ENCODE assay signal across 18 cellular contexts in genomic region chr20:10655723-10656122, GRCh38. TPM values are rescaled to one million over a fixed set of nuclear protein-coding genes. Genes with fewer than 3 reads are reported as not detected.
A peak's percentile ranks its signal among the peaks of the same experiment; 100 is the strongest.
DNase-seq lines count a peak whose midpoint lies in the region; ATAC-seq and TF ChIP-seq lines count a peak whose summit lies in the region.
"Had no signal": no experiment of that assay in that cellular context is flagged by ENCODE, and none has a peak within 500 bp of the region (broad histone marks: within the 10 kb centered on the region; RNA-seq: fewer than 3 reads in every experiment).

No MANE protein-coding gene starts in this region.

- DNase-seq in heart right ventricle (no peak), left ventricle myocardium superior (no peak), foreskin keratinocyte (no peak), progenitor cell of endocrine pancreas (ENCODE audit: low spot score, unreplicated experiment) (no peak), type B pancreatic cell (ENCODE audit: extremely low spot score, unreplicated experiment) (no peak), HUDEP-2 (lab: John Stamatoyannopoulos, UW; ENCODE audit: unreplicated experiment in 76 of 76) (no peak)
- DNase-seq in activated CD4-positive, alpha-beta T cell treated with anti-CD3 and anti-CD28 coated beads for 4 hours: no peak
- DNase-seq: activated CD8-positive, alpha-beta memory T cell treated with anti-CD3 and anti-CD28 coated beads, Interleukin-2, amount 10 ng/mL, durations not matched to agents 7 days and 5 days; DMS153; NCI-H1930; Right ventricle myocardium superior; small intestine had no signal

- H3K27ac Mint-ChIP-seq in progenitor cell of endocrine pancreas (peak overlapping the region; percentile 86), type B pancreatic cell (peak overlapping the region; percentile 51)
- H3K27ac Mint-ChIP-seq: activated CD8-positive, alpha-beta memory T cell treated with anti-CD3 and anti-CD28 coated beads, Interleukin-2, amount 10 ng/mL, durations not matched to agents 7 days and 5 days; activated T-helper 2 cell treated with anti-CD3 and anti-CD28 coated beads, Interferon-gamma antibody, Interleukin-2, Interleukin-4, amounts not matched to agents 10 μg/mL and 5 μg/mL and 100 μg/mL, durations not matched to agents 14 hours and 24 hours and 36 hours; IgD-negative memory B cell had no signal

- H3K27me3 Mint-ChIP-seq in progenitor cell of endocrine pancreas (no peaks in the 10 kb centered on the region), type B pancreatic cell (no peaks in the 10 kb centered on the region)

- no peaks in the 10 kb centered on the region for H3K9me3 ChIP-seq in heart right ventricle
- H3K9me3 ChIP-seq: A549 had no signal

- peaks cover 70% of the 10 kb centered on the region for H3K36me3 Mint-ChIP-seq in progenitor cell of endocrine pancreas (ENCODE audit: insufficient read depth)
- H3K36me3 Mint-ChIP-seq in type B pancreatic cell: peaks cover 45% of the 10 kb centered on the region
- H3K36me3 Mint-ChIP-seq: activated CD8-positive, alpha-beta memory T cell treated with anti-CD3 and anti-CD28 coated beads, Interleukin-2, amount 10 ng/mL, durations not matched to agents 7 days and 5 days had no signal

- WGBS in heart right ventricle, 2 donors: 80 to 81% methylated on average over 9 of the region's 9 CpGs

- H3K4me3 Mint-ChIP-seq in progenitor cell of endocrine pancreas (ENCODE audit: low read depth) (peak overlapping the region; percentile 51), type B pancreatic cell (peak overlapping the region; percentile 61)
- H3K4me3 Mint-ChIP-seq: activated CD8-positive, alpha-beta memory T cell treated with anti-CD3 and anti-CD28 coated beads, Interleukin-2, amount 10 ng/mL, durations not matched to agents 7 days and 5 days had no signal

- intact Hi-C loops in heart right ventricle (cut with DNase I) (loop anchor here in 2 of 10 donors (10.0 kb wide), 2 partner anchors 181 to 619 kb away; no protein-coding TSS in a partner anchor), left ventricle myocardium superior (cut with micrococcal nuclease) (no loop called here)

- H3K9me3 Mint-ChIP-seq in progenitor cell of endocrine pancreas (ENCODE audit: low read depth) (no peaks in the 10 kb centered on the region), type B pancreatic cell (no peaks in the 10 kb centered on the region)
- H3K9me3 Mint-ChIP-seq: activated T-helper 2 cell treated with anti-CD3 and anti-CD28 coated beads, Interferon-gamma antibody, Interleukin-2, Interleukin-4, amounts not matched to agents 10 μg/mL and 5 μg/mL and 100 μg/mL, durations not matched to agents 14 hours and 24 hours and 36 hours had no signal

- ATAC-seq in heart right ventricle (no peak), left ventricle myocardium superior (no peak), foreskin keratinocyte (no peak), HG03097 (IDR thresholded peaks at IDR 0.05; ENCODE audit: low FRiP score, unreplicated experiment) (no peak)
- ATAC-seq: A549; activated CD4-positive, CD25-positive, alpha-beta regulatory T cell treated with anti-CD3 and anti-CD28 coated beads, Interleukin-2, amount 50 U/mL, for 24 hours; activated CD8-positive, alpha-beta memory T cell treated with anti-CD3 and anti-CD28 coated beads, Interleukin-2, amount 10 ng/mL, durations not matched to agents 7 days and 5 days had no signal

- no peak overlapping the region for H3K4me3 ChIP-seq in heart right ventricle
- H3K4me3 ChIP-seq: A549 had no signal

- peaks cover 19 to 100% (median 82%) of the 10 kb centered on the region in 9 donors for H3K4me1 ChIP-seq in heart right ventricle
- H3K4me1 ChIP-seq in foreskin keratinocyte: peaks cover 45% of the 10 kb centered on the region

- H3K4me1 Mint-ChIP-seq in progenitor cell of endocrine pancreas (ENCODE audit: low read depth) (peaks cover 62% of the 10 kb centered on the region), type B pancreatic cell (ENCODE audit: unreplicated experiment) (peaks cover 82% of the 10 kb centered on the region)

- TF ChIP-seq CTCF in heart right ventricle (IDR thresholded peaks at IDR 0.05) (no peak), foreskin keratinocyte (conservative IDR thresholded peaks at IDR 0.05) (no peak), progenitor cell of endocrine pancreas (IDR thresholded peaks at IDR 0.05; ENCODE audit: unreplicated experiment) (no peak), type B pancreatic cell (conservative IDR thresholded peaks at IDR 0.05) (no peak)

- peaks cover 0 to 100% (median 33%) of the 10 kb centered on the region in 9 donors for H3K36me3 ChIP-seq in heart right ventricle

- H3K27ac ChIP-seq in heart right ventricle: peak overlapping the region in 7 of 10 donors; percentile 8 to 84 (median 73)
- H3K27ac ChIP-seq in foreskin keratinocyte: peak overlapping the region; percentile 42
- H3K27ac ChIP-seq: C4-2B had no signal

- H3K27me3 ChIP-seq in heart right ventricle: no peaks in the 10 kb centered on the region
- H3K27me3 ChIP-seq in foreskin keratinocyte: no peaks in the 10 kb centered on the region

RNA-seq across cellular contexts. Expression of gene JAG1, which starts 18.1 kb away (rescaled TPM):
- total RNA-seq in heart right ventricle: 10 to 100 TPM; 23.0 to 38.2 (median 27.5) TPM
- 10 to 100 TPM; 11.1 to 17.9 TPM for polyA plus RNA-seq in heart right ventricle
- 17.0 TPM for total RNA-seq in left ventricle myocardium superior
- 150 and 236 TPM in 2 replicates for total RNA-seq in foreskin keratinocyte
- 29.9 and 36.7 TPM in 2 replicates for polyA plus RNA-seq in foreskin keratinocyte
- total RNA-seq in progenitor cell of endocrine pancreas: 260 and 277 TPM in 2 replicates
- total RNA-seq in type B pancreatic cell (ENCODE audit: low replicate concordance): 31.9 and 58.4 TPM in 2 replicates
- polyA plus RNA-seq: IgD-negative memory B cell had no signal
